ENCODE assay signal across 10 cellular contexts in genomic region chr15:75672646-75673425, GRCh38. TPM values are rescaled to one million over a fixed set of nuclear protein-coding genes. Genes with fewer than 3 reads are reported as not detected.
DNase-seq lines count a peak whose midpoint lies in the region; ATAC-seq and TF ChIP-seq lines count a peak whose summit lies in the region.
"Had no signal": no experiment of that assay in that cellular context is flagged by ENCODE, and none has a peak within 500 bp of the region (broad histone marks: within the 10 kb centered on the region; RNA-seq: fewer than 3 reads in every experiment).

No MANE protein-coding gene starts in this region.

- peak overlapping the region; percentile 31 for H3K27ac Mint-ChIP-seq in activated T-cell treated with anti-CD3 and anti-CD28 coated beads, Interleukin-2, amount 50 U/mL, for 24 hours

- H3K9me3 ChIP-seq in muscle layer of colon (ENCODE audit: low read length): no peaks in the 10 kb centered on the region
- no peaks in the 10 kb centered on the region for H3K9me3 ChIP-seq in aorta (ENCODE audit: control insufficient read depth, low read length)

- ATAC-seq in activated T-cell treated with anti-CD3 and anti-CD28 coated beads, Interleukin-2, amount 50 U/mL, for 4 hours: no peak
- ATAC-seq in aorta (ENCODE audit: low FRiP score): peak; percentile 52

- no peaks in the 10 kb centered on the region for H3K27me3 Mint-ChIP-seq in activated T-cell treated with anti-CD3 and anti-CD28 coated beads, Interleukin-2, amount 50 U/mL, for 24 hours
- H3K27me3 Mint-ChIP-seq in activated T-cell treated with anti-CD3 and anti-CD28 coated beads, Interleukin-2, amount 50 U/mL, for 4 hours (ENCODE audit: low read depth): no peaks in the 10 kb centered on the region

- H3K27me3 ChIP-seq in muscle layer of colon (ENCODE audit: control insufficient read depth in 1 of 2, insufficient read depth in 2 of 2, low read length in 2 of 2) (no peaks in the 10 kb centered on the region), aorta (ENCODE audit: control insufficient read depth in 1 of 2, insufficient read depth in 2 of 2, low read length in 1 of 2) (no peaks in the 10 kb centered on the region)

- H3K4me3 ChIP-seq in epithelial cell of esophagus (ENCODE audit: low read length) (no peak overlapping the region), muscle layer of colon (ENCODE audit: low read depth in 1 of 2, low read length in 2 of 2) (peak overlapping the region; percentile 22 to 37), aorta (ENCODE audit: low read length in 2 of 2) (no peak overlapping the region)

- H3K36me3 ChIP-seq in muscle layer of colon (ENCODE audit: insufficient read depth, low read length) (peaks cover 20% of the 10 kb centered on the region), aorta (ENCODE audit: control insufficient read depth in 1 of 2, insufficient read depth in 2 of 2, low read length in 1 of 2) (peaks cover 0 to 5% of the 10 kb centered on the region in 2 donors)

- peak overlapping the region; percentile 10 for H3K9ac ChIP-seq in muscle layer of colon (ENCODE audit: low read length)

- H3K27ac ChIP-seq in muscle layer of colon (ENCODE audit: low read depth, low read length): peak overlapping the region; percentile 89
- H3K27ac ChIP-seq in aorta (ENCODE audit: low read depth in 1 of 2, low read length in 2 of 2): peak overlapping the region; percentile 71 to 96

- DNase-seq in activated T-cell treated with anti-CD3 and anti-CD28 coated beads, Interleukin-2, amount 50 U/mL, for 24 hours: no peak
- no peak for DNase-seq in activated T-cell treated with anti-CD3 and anti-CD28 coated beads, Interleukin-2, amount 50 U/mL, for 4 hours
- DNase-seq in epithelial cell of esophagus (ENCODE audit: low read depth) (peak; percentile 72), aorta (peak in 1 of 2 donors; percentile 86), GM19238 (ENCODE audit: insufficient read length, low spot score) (no peak), DMS153 (lab: John Stamatoyannopoulos, UW) (no peak)
- DNase-seq in activated CD4-positive, CD25-positive, alpha-beta regulatory T cell treated with anti-CD3 and anti-CD28 coated beads, Interleukin-2, amount 50 U/mL, for 72 hours: no peak
- DNase-seq: ACHN; stimulated activated CD4-positive, alpha-beta T cell treated with anti-CD3 and anti-CD28 coated beads, Interleukin-2, amount 100 ng/mL, for 24 hours had no signal

- H3K4me1 ChIP-seq in muscle layer of colon (ENCODE audit: insufficient read depth, low read length): peaks cover 35% of the 10 kb centered on the region
- peaks cover 0 to under 1% of the 10 kb centered on the region in 2 donors for H3K4me1 ChIP-seq in aorta (ENCODE audit: control insufficient read depth in 1 of 2, insufficient read depth in 2 of 2, low read length in 2 of 2)

- 6 to 12% methylated on average over 14 of the region's 14 CpGs for WGBS in aorta, 2 donors

- no peak overlapping the region for H3K4me3 Mint-ChIP-seq in activated T-cell treated with anti-CD3 and anti-CD28 coated beads, Interleukin-2, amount 50 U/mL, for 24 hours
- no peak overlapping the region for H3K4me3 Mint-ChIP-seq in activated T-cell treated with anti-CD3 and anti-CD28 coated beads, Interleukin-2, amount 50 U/mL, for 4 hours

- H3K9me3 Mint-ChIP-seq in activated T-cell treated with anti-CD3 and anti-CD28 coated beads, Interleukin-2, amount 50 U/mL, for 24 hours: no peaks in the 10 kb centered on the region
- no peaks in the 10 kb centered on the region for H3K9me3 Mint-ChIP-seq in activated T-cell treated with anti-CD3 and anti-CD28 coated beads, Interleukin-2, amount 50 U/mL, for 4 hours

- no peak for TF ChIP-seq CTCF in epithelial cell of esophagus (IDR thresholded peaks at IDR 0.05; ENCODE audit: insufficient read depth, low read depth, low read length, missing control alignments)

- intact Hi-C loops in aorta (cut with DNase I): loop anchor here in 1 of 2 donors (5.0 kb wide), 1 partner anchor 36 kb away; no protein-coding TSS in a partner anchor

- H3K36me3 Mint-ChIP-seq in activated T-cell treated with anti-CD3 and anti-CD28 coated beads, Interleukin-2, amount 50 U/mL, for 24 hours (ENCODE audit: low read depth): no peaks in the 10 kb centered on the region
- H3K36me3 Mint-ChIP-seq in activated T-cell treated with anti-CD3 and anti-CD28 coated beads, Interleukin-2, amount 50 U/mL, for 4 hours (ENCODE audit: insufficient read depth): no peaks in the 10 kb centered on the region

- no peaks in the 10 kb centered on the region for H3K4me1 Mint-ChIP-seq in activated T-cell treated with anti-CD3 and anti-CD28 coated beads, Interleukin-2, amount 50 U/mL, for 24 hours (ENCODE audit: low read depth)
- H3K4me1 Mint-ChIP-seq in activated T-cell treated with anti-CD3 and anti-CD28 coated beads, Interleukin-2, amount 50 U/mL, for 4 hours (ENCODE audit: low read depth): no peaks in the 10 kb centered on the region

RNA-seq across cellular contexts. Expression of gene SNX33, which starts 25.1 kb away (rescaled TPM):
- 1 to 10 TPM; 2.4 to 3.4 (median 2.5) TPM for total RNA-seq in activated T-cell treated with anti-CD3 and anti-CD28 coated beads, Interleukin-2, amount 50 U/mL, for 4 hours
- total RNA-seq in aorta: 10 to 100 TPM; 30.9 to 59.5 TPM
- 10 to 100 TPM in 1 of 2 donors, 1 to 10 TPM in 1; 6.3 to 26.7 TPM for polyA plus RNA-seq in aorta

RNA-seq across cellular contexts. Expression of gene IMP3, which starts 32.8 kb away (rescaled TPM):
- 100 to 1,000 TPM; 133 to 156 (median 142) TPM for total RNA-seq in activated T-cell treated with anti-CD3 and anti-CD28 coated beads, Interleukin-2, amount 50 U/mL, for 4 hours
- 10 to 100 TPM; 35.2 to 46.1 TPM for total RNA-seq in aorta
- 10 to 100 TPM; 38.7 to 47.0 TPM for polyA plus RNA-seq in aorta

RNA-seq across cellular contexts. Expression of gene CSPG4, which starts 39.8 kb away (rescaled TPM):
- total RNA-seq in activated T-cell treated with anti-CD3 and anti-CD28 coated beads, Interleukin-2, amount 50 U/mL, for 4 hours: under 1 TPM in 1 of 3 donors, not detected in 2; 0.03 TPM
- total RNA-seq in aorta: 100 to 1,000 TPM in 1 of 2 donors, 10 to 100 TPM in 1; 86.8 to 160 TPM
- 10 to 100 TPM; 10.6 to 45.1 TPM for polyA plus RNA-seq in aorta

RNA-seq across cellular contexts. Expression of gene SNUPN, which starts 47.3 kb away (rescaled TPM):
- total RNA-seq in activated T-cell treated with anti-CD3 and anti-CD28 coated beads, Interleukin-2, amount 50 U/mL, for 4 hours: 10 to 100 TPM; 32.1 to 35.7 (median 32.8) TPM
- total RNA-seq in aorta: 10 to 100 TPM; 16.3 to 20.9 TPM
- 10 to 100 TPM; 17.9 to 18.7 TPM for polyA plus RNA-seq in aorta

Comparison
In these comparisons a context has a peak if more than half of its experiments do, and no peak if none do; other contexts are left out.
1. H3K4me3 ChIP-seq: peak in muscle layer of colon (2 of 2); none in epithelial cell of esophagus (single experiment) and aorta (0 of 2).
2. RNA of gene SNX33, which starts 25.1 kb away (total RNA-seq): 30.9 to 59.5 TPM in aorta; 2.4 to 3.4 TPM in activated T-cell treated with anti-CD3 and anti-CD28 coated beads, Interleukin-2, amount 50 U/mL, for 4 hours; every median in the first group is over 4 times any median in the second.
3. RNA of gene CSPG4, which starts 39.8 kb away (total RNA-seq): 86.8 to 160 TPM in aorta; 0.03 TPM in activated T-cell treated with anti-CD3 and anti-CD28 coated beads, Interleukin-2, amount 50 U/mL, for 4 hours; every median in the first group is over 10 times any median in the second.